17 cellular contexts compared by ENCODE assay signal in the genomic region with DNA sequence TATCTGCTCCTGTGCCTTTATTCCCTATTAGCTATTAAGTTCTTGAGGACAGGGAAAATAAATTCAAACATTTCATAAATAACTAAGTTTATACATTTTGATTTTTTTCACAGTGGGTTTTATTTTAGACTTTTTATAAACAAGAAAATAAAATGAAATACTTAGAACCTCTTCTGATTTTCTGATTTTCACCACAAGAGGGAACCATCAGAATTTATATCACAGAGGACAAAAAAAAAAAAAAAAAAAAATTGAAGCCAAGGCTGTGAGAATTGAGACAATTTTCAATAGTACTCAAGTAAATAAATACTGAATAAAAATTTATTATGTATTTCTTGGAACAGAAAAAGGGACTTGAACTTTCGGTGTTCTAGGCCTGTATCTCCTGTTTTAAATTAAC.
DNase-seq lines count a peak whose midpoint lies in the region; ATAC-seq and TF ChIP-seq lines count a peak whose summit lies in the region.
"Had no signal": no experiment of that assay in that cellular context is flagged by ENCODE, and none has a peak within 500 bp of the region (broad histone marks: within the 10 kb centered on the region; RNA-seq: fewer than 3 reads in every experiment).

No MANE protein-coding gene starts in this region.

- H3K27ac ChIP-seq in breast epithelium, result no peak overlapping the region
- no peak overlapping the region for H3K27ac ChIP-seq in WERI-Rb-1
- H3K27ac ChIP-seq: esophagus squamous epithelium, psoas muscle, upper lobe of left lung had no signal

- no peaks in the 10 kb centered on the region for H3K27me3 Mint-ChIP-seq in MCF 10A (ENCODE audit: insufficient read depth, unreplicated experiment)

- intact Hi-C loops in MCF 10A (cut with micrococcal nuclease) (loop anchor here (5.0 kb wide), 1 partner anchor 467 kb away; no protein-coding TSS in a partner anchor), breast epithelium (cut with DNase I; ENCODE audit: low total_unique reads) (no loop called here)

- H3K27ac Mint-ChIP-seq in MCF 10A (ENCODE audit: low read depth, unreplicated experiment), result no peak overlapping the region
- H3K27ac Mint-ChIP-seq: activated naive CD4-positive, alpha-beta T cell treated with anti-CD3 and anti-CD28 coated beads for 36 hours had no signal

- POLR2A ChIA-PET in MCF 10A (lab: Yijun Ruan, JAX), result no interaction called here

- no peak for ATAC-seq in GM18511 (IDR thresholded peaks at IDR 0.05; ENCODE audit: unreplicated experiment)
- ATAC-seq: psoas muscle had no signal

- no peaks in the 10 kb centered on the region for H3K9me3 ChIP-seq in breast epithelium
- H3K9me3 ChIP-seq in WERI-Rb-1 (ENCODE audit: severe bottlenecking), result no peaks in the 10 kb centered on the region
- H3K9me3 ChIP-seq: esophagus squamous epithelium, psoas muscle, upper lobe of left lung had no signal

- H3K36me3 Mint-ChIP-seq in MCF 10A (ENCODE audit: insufficient read depth, unreplicated experiment), result no peaks in the 10 kb centered on the region

- H3K4me3 ChIP-seq in breast epithelium (no peak overlapping the region), WERI-Rb-1 (ENCODE audit: low read depth, low read length) (no peak overlapping the region)
- H3K4me3 ChIP-seq: esophagus squamous epithelium, psoas muscle, upper lobe of left lung had no signal

- H3K4me1 ChIP-seq in breast epithelium, result no peaks in the 10 kb centered on the region
- H3K4me1 ChIP-seq: esophagus squamous epithelium, psoas muscle, upper lobe of left lung had no signal

- BruUV-seq in MCF 10A (replicated peaks; lab: Mats Ljungman, UMichigan), result no TSS peak

- no peak for TF ChIP-seq POLR2A in breast epithelium (IDR thresholded peaks at IDR 0.05)

- peak; percentile 20 for TF ChIP-seq CTCF in MCF 10A (IDR thresholded peaks at IDR 0.05; ENCODE audit: unreplicated experiment)
- no peak for TF ChIP-seq CTCF in breast epithelium (IDR thresholded peaks at IDR 0.05)
- no peak for TF ChIP-seq CTCF in WERI-Rb-1 (IDR thresholded peaks at IDR 0.05; ENCODE audit: low read depth, low read length)

- H3K36me3 ChIP-seq in breast epithelium, result no peaks in the 10 kb centered on the region
- H3K36me3 ChIP-seq in WERI-Rb-1, result no peaks in the 10 kb centered on the region
- H3K36me3 ChIP-seq: esophagus squamous epithelium, upper lobe of left lung had no signal

- no peaks in the 10 kb centered on the region for H3K4me1 Mint-ChIP-seq in MCF 10A (ENCODE audit: insufficient read depth, unreplicated experiment)

- H3K27me3 ChIP-seq in breast epithelium, result peaks cover 0 to 6% of the 10 kb centered on the region in 2 donors
- peaks cover 22% of the 10 kb centered on the region for H3K27me3 ChIP-seq in WERI-Rb-1 (ENCODE audit: insufficient read depth, low read depth, severe bottlenecking)
- H3K27me3 ChIP-seq: esophagus squamous epithelium, upper lobe of left lung had no signal

- DNase-seq in MCF 10A (ENCODE audit: unreplicated experiment) (peak; percentile 34), breast epithelium (ENCODE audit: low spot score in 2 of 2) (no peak), RPMI8226 (peak; percentile 14), globus pallidus (ENCODE audit: low spot score) (peak; percentile 18), G401 (ENCODE audit: low spot score) (no peak), SIG-M5 treated with dmso at 0.1 percent for 504 hours (lab: John Stamatoyannopoulos, UW; ENCODE audit: unreplicated experiment) (no peak), WERI-Rb-1 (no peak)
- DNase-seq: activated naive CD4-positive, alpha-beta T cell treated with anti-CD3 and anti-CD28 coated beads for 36 hours; central memory CD4-positive, alpha-beta T cell; esophagus squamous epithelium; midbrain; MM.1S; NCI-H2171; psoas muscle; stimulated activated CD4-positive, alpha-beta T cell treated with anti-CD3 and anti-CD28 coated beads, Interleukin-1b, Interleukin-23, amount 100 ng/mL, for 48 hours; upper lobe of left lung had no signal

- in situ Hi-C loops in G401 (cut with HindIII; ENCODE audit: low sequenced_read_pairs), result no loop called here

- CTCF ChIA-PET in MCF 10A (lab: Yijun Ruan, JAX), result interaction anchor here (0.7 to 1.2 kb wide), 4 partner anchors 11 to 165 kb away, joined by 3 to 5 read pairs (median 4); no protein-coding TSS in a partner anchor

- no peaks in the 10 kb centered on the region for H3K9me3 Mint-ChIP-seq in MCF 10A (ENCODE audit: unreplicated experiment)

- no peak overlapping the region for H3K4me3 Mint-ChIP-seq in MCF 10A (ENCODE audit: unreplicated experiment)
- H3K4me3 Mint-ChIP-seq: activated naive CD4-positive, alpha-beta T cell treated with anti-CD3 and anti-CD28 coated beads for 36 hours had no signal

Comparison
In these comparisons a context has a peak if more than half of its experiments do, and no peak if none do; other contexts are left out.
1. DNase-seq: peak in MCF 10A (single experiment), RPMI8226 (single experiment) and globus pallidus (single experiment); none in breast epithelium (0 of 2), G401 (single experiment), SIG-M5 treated with dmso at 0.1 percent for 504 hours (single experiment) and WERI-Rb-1 (single experiment).